Comparison of ENCODE assay signal across 27 cellular contexts in genomic region chr17:68564415-68565111, GRCh38. TPM values are rescaled to one million over a fixed set of nuclear protein-coding genes. Genes with fewer than 3 reads are reported as not detected.
DNase-seq lines count a peak whose midpoint lies in the region; ATAC-seq, FAIRE-seq and TF ChIP-seq lines count a peak whose summit lies in the region.
"Had no signal": no experiment of that assay in that cellular context is flagged by ENCODE, and none has a peak within 500 bp of the region (broad histone marks: within the 10 kb centered on the region; RNA-seq: fewer than 3 reads in every experiment).

No MANE protein-coding gene starts in this region.

- 75 to 78% methylated on average over 8 of the region's 8 CpGs for WGBS in GM23248 (ENCODE audit: low coverage in 1 of 2, low lambda C conversion rate in 2 of 2, missing lambda C conversion rate in 2 of 2), 2 experiments
- 52 to 70% methylated on average over 8 of the region's 8 CpGs for WGBS in esophagus, 2 donors
- WGBS in neuronal stem cell (ENCODE audit: extremely low coverage in 2 of 2, insufficient read length in 2 of 2, insufficient replicate concordance in 1 of 2), 2 donors = no CpG with 5 or more reads among the region's 8 CpGs
- 92 to 96% methylated on average over 8 of the region's 8 CpGs for WGBS in heart right ventricle, 2 donors

- no peak overlapping the region for H2BK15ac ChIP-seq in neuronal stem cell (ENCODE audit: low read length)

- H4K20me1 ChIP-seq in GM23248 (ENCODE audit: insufficient read depth) = no peaks in the 10 kb centered on the region
- H4K20me1 ChIP-seq: BLaER1 had no signal

- H3K4me2 ChIP-seq in GM23248 (ENCODE audit: unreplicated experiment) = no peak overlapping the region
- H3K4me2 ChIP-seq in neuronal stem cell (ENCODE audit: insufficient read depth, low read length, poor library complexity, severe bottlenecking) = no peak overlapping the region
- H3K4me2 ChIP-seq: BLaER1 had no signal

- H3K36me3 ChIP-seq in GM23248 (ENCODE audit: low read depth) = no peaks in the 10 kb centered on the region
- no peaks in the 10 kb centered on the region for H3K36me3 ChIP-seq in breast epithelium
- H3K36me3 ChIP-seq in esophagus (ENCODE audit: control insufficient read depth in 2 of 2, insufficient read depth in 2 of 2, low read length in 1 of 2) = no peaks in the 10 kb centered on the region
- H3K36me3 ChIP-seq in neuronal stem cell (replicated peaks in 1 of 2; ENCODE audit: control insufficient read depth in 2 of 2, insufficient read depth in 2 of 2, low read length in 2 of 2) = no peaks in the 10 kb centered on the region
- no peaks in the 10 kb centered on the region for H3K36me3 ChIP-seq in heart right ventricle
- H3K36me3 ChIP-seq: BLaER1 had no signal

- H3K4me1 ChIP-seq in GM23248 (ENCODE audit: insufficient read depth) (peaks cover 29% of the 10 kb centered on the region), breast epithelium (no peaks in the 10 kb centered on the region), esophagus (ENCODE audit: control insufficient read depth in 2 of 2, insufficient read depth in 2 of 2, low read length in 1 of 2) (peaks cover 0 to 4% of the 10 kb centered on the region in 2 donors), neuronal stem cell (ENCODE audit: control insufficient read depth in 2 of 2, insufficient read depth in 1 of 2, low read depth in 1 of 2, low read length in 2 of 2) (no peaks in the 10 kb centered on the region), heart right ventricle (peaks cover 0 to 55% (median 23%) of the 10 kb centered on the region in 9 donors)
- H3K4me1 ChIP-seq: BLaER1 had no signal

- ATAC-seq in heart right ventricle (no peak), GM21717 (IDR thresholded peaks at IDR 0.05; ENCODE audit: unreplicated experiment) (no peak), omental fat pad (ENCODE audit: low FRiP score) (no peak)
- ATAC-seq: GM12878, HCT116 had no signal

- peaks cover 15% of the 10 kb centered on the region; the same call in 1 of the 2 replicates for H3F3A ChIP-seq in GM23248 (ENCODE audit: insufficient read depth)

- H3K18ac ChIP-seq in neuronal stem cell (ENCODE audit: low read length) = no peak overlapping the region

- H3K79me1 ChIP-seq in neuronal stem cell (ENCODE audit: low read depth, low read length) = no peaks in the 10 kb centered on the region

- H3K4ac ChIP-seq in neuronal stem cell (ENCODE audit: low read length) = no peak overlapping the region

- H3K23ac ChIP-seq in neuronal stem cell (ENCODE audit: low read depth, low read length, poor library complexity) = peak overlapping the region; percentile 56

- H3K4me3 ChIP-seq in GM23248 (no peak overlapping the region), breast epithelium (no peak overlapping the region), esophagus (ENCODE audit: low read depth in 1 of 2, low read length in 2 of 2) (no peak overlapping the region), neuronal stem cell (ENCODE audit: low read length in 2 of 2) (no peak overlapping the region), heart right ventricle (no peak overlapping the region)
- H3K4me3 ChIP-seq: BLaER1, GM12878, SK-N-MC had no signal

- H2BK120ac ChIP-seq in neuronal stem cell (ENCODE audit: low read depth, low read length) = no peak overlapping the region

- no peak overlapping the region for H2AK5ac ChIP-seq in neuronal stem cell (ENCODE audit: low read depth, low read length)

- H3K27ac ChIP-seq in GM23248 (no peak overlapping the region), breast epithelium (peak overlapping the region; percentile 54 to 71), esophagus (ENCODE audit: low read depth in 2 of 2, low read length in 1 of 2) (peak overlapping the region; percentile 56 to 88), neuronal stem cell (replicated peaks; ENCODE audit: low read length) (no peak overlapping the region), heart right ventricle (no peak overlapping the region)
- H3K27ac ChIP-seq: 22Rv1, BLaER1, SK-N-MC had no signal

- no peak for TF ChIP-seq POLR2A in breast epithelium (IDR thresholded peaks at IDR 0.05)

- H2BK12ac ChIP-seq in neuronal stem cell (ENCODE audit: low read length) = no peak overlapping the region

- H3K9ac ChIP-seq in GM23248 (no peak overlapping the region), neuronal stem cell (ENCODE audit: low read depth, low read length, poor library complexity) (no peak overlapping the region)
- H3K9ac ChIP-seq: BLaER1 had no signal

- no peak for FAIRE-seq in RCC 7860 (lab: Jason Lieb, UNC)
- FAIRE-seq: GM12878 had no signal

- no peak overlapping the region for H4K91ac ChIP-seq in neuronal stem cell (ENCODE audit: low read depth, low read length, poor library complexity)

- no peak overlapping the region for H4K8ac ChIP-seq in neuronal stem cell (ENCODE audit: low read depth, low read length)

- H3K9me3 ChIP-seq in GM23248 (ENCODE audit: low read depth) (no peaks in the 10 kb centered on the region), breast epithelium (no peaks in the 10 kb centered on the region), esophagus (ENCODE audit: control insufficient read depth in 2 of 2, insufficient read depth in 1 of 2, low read depth in 1 of 2, low read length in 1 of 2) (no peaks in the 10 kb centered on the region), neuronal stem cell (replicated peaks in 1 of 2; ENCODE audit: control insufficient read depth in 2 of 2, insufficient read depth in 1 of 2, low read depth in 1 of 2, low read length in 2 of 2) (no peaks in the 10 kb centered on the region), heart right ventricle (no peaks in the 10 kb centered on the region)
- H3K9me3 ChIP-seq: BLaER1, Caco-2 had no signal

- H3K79me2 ChIP-seq in GM23248 (ENCODE audit: insufficient read depth) = no peaks in the 10 kb centered on the region

- no peak overlapping the region for H2AFZ ChIP-seq in GM23248
- H2AFZ ChIP-seq in neuronal stem cell (ENCODE audit: low read length) = no peak overlapping the region

- intact Hi-C loops in breast epithelium (cut with DNase I; ENCODE audit: low total_unique reads) = no loop called here
- intact Hi-C loops in heart right ventricle (cut with DNase I) = no loop called here

- no peaks in the 10 kb centered on the region for H3K27me3 ChIP-seq in GM23248 (replicated peaks; ENCODE audit: insufficient read depth)
- H3K27me3 ChIP-seq in breast epithelium = no peaks in the 10 kb centered on the region
- H3K27me3 ChIP-seq in esophagus (ENCODE audit: control insufficient read depth in 1 of 2, insufficient read depth in 2 of 2, low read length in 2 of 2) = no peaks in the 10 kb centered on the region
- H3K27me3 ChIP-seq in neuronal stem cell (ENCODE audit: control insufficient read depth in 3 of 3, insufficient read depth in 3 of 3, low read depth in 1 of 3, low read length in 3 of 3) = peaks cover 0 to 24% (median 0%) of the 10 kb centered on the region in 3 experiments
- H3K27me3 ChIP-seq in heart right ventricle = no peaks in the 10 kb centered on the region
- H3K27me3 ChIP-seq: BLaER1 had no signal

- peak; percentile 48 for DNase-seq in GM23248
- no peak for DNase-seq in breast epithelium (ENCODE audit: low spot score in 2 of 2)
- DNase-seq in neuronal stem cell (ENCODE audit: low spot score) = no peak
- DNase-seq in heart right ventricle = no peak
- DNase-seq in RCC 7860 (ENCODE audit: low spot score) = no peak
- no peak for DNase-seq in omental fat pad (ENCODE audit: low spot score)
- DNase-seq: ACHN; Caco-2; CD4-positive, alpha-beta memory T cell; DMS 273 treated with DMSO at 0.1 percent for 48 hours; DND-41; GOT3; NCI-H1694 treated with DMSO at 0.1 percent for 48 hours; NCI-H2081 treated with DMSO at 0.1 percent for 48 hours; NCI-H2171 treated with DMSO at 0.1 percent for 48 hours; NCI-H446; NCI-H526; SHP77 treated with DMSO at 0.1 percent for 48 hours had no signal

- no peaks in the 10 kb centered on the region; the same call in 1 of the 2 replicates for H3K9me2 ChIP-seq in GM23248 (ENCODE audit: insufficient read depth)

- no peak overlapping the region for H2BK5ac ChIP-seq in neuronal stem cell (ENCODE audit: low read length)

- in situ Hi-C loops in GM23248 (cut with MboI) = no loop called here

- H3K14ac ChIP-seq in neuronal stem cell (ENCODE audit: low read length) = no peak overlapping the region

- no peak for TF ChIP-seq CTCF in breast epithelium (IDR thresholded peaks at IDR 0.05)
- no peak for TF ChIP-seq CTCF in heart right ventricle (IDR thresholded peaks at IDR 0.05)
- no peak for TF ChIP-seq CTCF in omental fat pad (IDR thresholded peaks at IDR 0.05)

RNA-seq across cellular contexts. Expression of gene FAM20A, which starts 36.6 kb away (rescaled TPM):
- 7.5 and 9.3 TPM in 2 replicates for total RNA-seq in GM23248 (2014; rRNA removed; shearing (Covaris generic))
- 10.9 and 11.0 TPM in 2 replicates for polyA plus RNA-seq in GM23248 (2016; fragmentation: Nextera tagmentation; extraction: Ambion mirVana)
- total RNA-seq in breast epithelium = 10 to 100 TPM in 2 of 3 donors, 1 to 10 TPM in 1; 6.2 to 28.8 (median 11.3) TPM
- 1 to 10 TPM; 1.8 to 4.3 TPM for polyA plus RNA-seq in esophagus
- polyA plus RNA-seq in neuronal stem cell (2013, experiment 1 of 2) = 0.06 TPM
- 0.17 TPM for polyA plus RNA-seq in neuronal stem cell (2013, experiment 2 of 2)
- 10 to 100 TPM in 1 of 10 donors, 1 to 10 TPM in 9; 3.1 to 18.1 (median 7.7) TPM for total RNA-seq in heart right ventricle
- polyA plus RNA-seq in heart right ventricle = 10 to 100 TPM in 1 of 2 donors, 1 to 10 TPM in 1; 3.1 to 12.4 TPM
- 10 to 100 TPM; 13.1 to 55.8 (median 15.1) TPM for total RNA-seq in omental fat pad
- total RNA-seq: CD4-positive, alpha-beta memory T cell; GM12878; OCI-LY7 had no signal
- polyA plus RNA-seq: IgD-negative memory B cell had no signal

RNA-seq across cellular contexts. Expression of gene PRKAR1A, which starts 52.3 kb away (rescaled TPM):
- total RNA-seq in GM23248 (2014; rRNA removed; shearing (Covaris generic)) = 281 and 287 TPM in 2 replicates
- polyA plus RNA-seq in GM23248 (2016; fragmentation: Nextera tagmentation; extraction: Ambion mirVana) = 331 and 332 TPM in 2 replicates
- 100 to 1,000 TPM; 331 to 432 (median 409) TPM for total RNA-seq in breast epithelium
- 10 to 100 TPM; 25.7 to 55.8 TPM for polyA plus RNA-seq in esophagus
- polyA plus RNA-seq in neuronal stem cell (2013, experiment 1 of 2) = 90.5 TPM
- 93.4 TPM for polyA plus RNA-seq in neuronal stem cell (2013, experiment 2 of 2)
- 1,000 to 10,000 TPM in 5 of 10 donors, 100 to 1,000 TPM in 5; 609 to 1,378 (median 974) TPM for total RNA-seq in heart right ventricle
- polyA plus RNA-seq in heart right ventricle = 100 to 1,000 TPM; 170 to 489 TPM
- 100 to 1,000 TPM; 352 to 561 (median 476) TPM for total RNA-seq in omental fat pad

Comparison
In these comparisons a context has a peak if more than half of its experiments do, and no peak if none do; other contexts are left out.
1. H3K27ac ChIP-seq: peak in breast epithelium (2 of 2) and esophagus (2 of 2); none in GM23248 (single experiment), neuronal stem cell (single experiment) and heart right ventricle (0 of 10).